Comparison of ENCODE assay signal across 11 cellular contexts in the genomic region with DNA sequence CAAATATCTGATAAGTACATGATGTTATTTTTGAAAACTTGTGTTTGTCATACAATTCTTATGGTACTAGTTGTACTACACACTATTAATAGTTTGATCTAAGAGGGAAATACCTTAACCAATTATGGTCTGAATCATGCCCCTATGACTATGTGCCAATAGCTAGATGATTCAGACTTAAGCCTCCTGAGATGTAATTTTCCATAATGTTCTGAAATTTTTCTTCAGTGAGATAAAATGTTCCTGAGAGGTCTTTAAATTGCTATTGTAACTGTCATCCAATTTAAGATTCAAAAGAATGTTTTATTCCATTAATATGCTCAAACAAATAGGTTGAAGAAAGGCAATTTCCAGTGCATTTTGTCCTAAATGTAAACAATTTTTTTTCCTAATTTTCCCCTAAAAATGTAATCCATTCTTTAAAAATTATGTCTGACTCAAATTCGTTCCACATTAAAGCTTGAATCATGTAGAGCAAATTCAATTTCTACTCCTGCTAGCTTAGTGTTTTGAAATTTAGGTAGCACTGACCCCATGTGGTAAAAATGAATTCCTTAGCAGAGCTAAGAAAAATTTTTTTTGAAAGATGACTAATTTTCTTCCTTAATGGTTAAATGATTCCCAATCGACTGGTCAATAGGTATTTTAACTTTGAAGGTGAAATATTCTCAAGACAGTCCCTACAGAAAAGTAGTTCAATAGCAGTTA. TPM values are rescaled to one million over a fixed set of nuclear protein-coding genes. Genes with fewer than 3 reads are reported as not detected.
DNase-seq lines count a peak whose midpoint lies in the region; ATAC-seq and TF ChIP-seq lines count a peak whose summit lies in the region.
"Had no signal": no experiment of that assay in that cellular context is flagged by ENCODE, and none has a peak within 500 bp of the region (broad histone marks: within the 10 kb centered on the region; RNA-seq: fewer than 3 reads in every experiment).

No MANE protein-coding gene starts in this region.

- CTCF ChIA-PET in activated naive CD4-positive, alpha-beta T cell treated with anti-CD3 and anti-CD28 coated beads, Interleukin-2, amount 10 ng/mL, durations not matched to agents 7 days and 5 days (lab: Charles Lee), result interaction anchor here (0.9 kb wide), 1 partner anchor 323 kb away, joined by 3 read pairs; no protein-coding TSS in a partner anchor

- DNase-seq in activated naive CD8-positive, alpha-beta T cell treated with anti-CD3 and anti-CD28 coated beads, Interleukin-2, amount 50 U/mL, for 24 hours, result no peak
- DNase-seq in activated naive CD8-positive, alpha-beta T cell treated with anti-CD3 and anti-CD28 coated beads for 36 hours, result no peak
- DNase-seq in OCI-M1 (lab: John Stamatoyannopoulos, UW) (peak; percentile 62), fibroblast of the aortic adventitia (ENCODE audit: low read depth) (peak; percentile 80), thoracic aorta (ENCODE audit: low spot score) (no peak), NCI-H1092 treated with DMSO at 0.1 percent for 48 hours (lab: John Stamatoyannopoulos, UW) (no peak), NCI-H510A (lab: John Stamatoyannopoulos, UW) (no peak)
- no peak for DNase-seq in activated naive CD4-positive, alpha-beta T cell treated with anti-CD3 and anti-CD28 coated beads, Interleukin-2, amount 10 ng/mL, durations not matched to agents 7 days and 5 days
- DNase-seq: activated CD4-positive, alpha-beta T cell treated with anti-CD3 and anti-CD28 coated beads, Interleukin-2, amount 50 U/mL, for 48 hours; substantia nigra had no signal

- peak overlapping the region; percentile 69 to 77 for H3K27ac ChIP-seq in thoracic aorta

- no peaks in the 10 kb centered on the region for H3K27me3 Mint-ChIP-seq in activated naive CD8-positive, alpha-beta T cell treated with anti-CD3 and anti-CD28 coated beads, Interleukin-2, amount 50 U/mL, for 24 hours
- H3K27me3 Mint-ChIP-seq in activated naive CD8-positive, alpha-beta T cell treated with anti-CD3 and anti-CD28 coated beads for 36 hours, result no peaks in the 10 kb centered on the region
- H3K27me3 Mint-ChIP-seq in activated naive CD4-positive, alpha-beta T cell treated with anti-CD3 and anti-CD28 coated beads, Interleukin-2, amount 10 ng/mL, durations not matched to agents 7 days and 5 days, result no peaks in the 10 kb centered on the region
- H3K27me3 Mint-ChIP-seq: memory B cell had no signal

- no peak overlapping the region for H3K4me3 Mint-ChIP-seq in activated naive CD8-positive, alpha-beta T cell treated with anti-CD3 and anti-CD28 coated beads, Interleukin-2, amount 50 U/mL, for 24 hours
- H3K4me3 Mint-ChIP-seq in activated naive CD8-positive, alpha-beta T cell treated with anti-CD3 and anti-CD28 coated beads for 36 hours, result no peak overlapping the region
- H3K4me3 Mint-ChIP-seq in activated naive CD4-positive, alpha-beta T cell treated with anti-CD3 and anti-CD28 coated beads, Interleukin-2, amount 10 ng/mL, durations not matched to agents 7 days and 5 days, result no peak overlapping the region
- H3K4me3 Mint-ChIP-seq: memory B cell had no signal

- peaks cover 0 to 12% of the 10 kb centered on the region in 2 donors for H3K4me1 ChIP-seq in thoracic aorta (ENCODE audit: control insufficient read depth in 1 of 2, low read depth in 2 of 2)

- H3K9me3 Mint-ChIP-seq in activated naive CD8-positive, alpha-beta T cell treated with anti-CD3 and anti-CD28 coated beads, Interleukin-2, amount 50 U/mL, for 24 hours, result no peaks in the 10 kb centered on the region
- no peaks in the 10 kb centered on the region for H3K9me3 Mint-ChIP-seq in activated naive CD8-positive, alpha-beta T cell treated with anti-CD3 and anti-CD28 coated beads for 36 hours
- H3K9me3 Mint-ChIP-seq in activated naive CD4-positive, alpha-beta T cell treated with anti-CD3 and anti-CD28 coated beads, Interleukin-2, amount 10 ng/mL, durations not matched to agents 7 days and 5 days, result no peaks in the 10 kb centered on the region
- H3K9me3 Mint-ChIP-seq: memory B cell had no signal

- no peaks in the 10 kb centered on the region for H3K9me3 ChIP-seq in thoracic aorta

- no peaks in the 10 kb centered on the region for H3K36me3 ChIP-seq in thoracic aorta

- no peaks in the 10 kb centered on the region for H3K27me3 ChIP-seq in thoracic aorta (replicated peaks; ENCODE audit: insufficient read depth)

- peak overlapping the region; percentile 42 for H3K27ac Mint-ChIP-seq in activated naive CD8-positive, alpha-beta T cell treated with anti-CD3 and anti-CD28 coated beads, Interleukin-2, amount 50 U/mL, for 24 hours
- H3K27ac Mint-ChIP-seq in activated naive CD8-positive, alpha-beta T cell treated with anti-CD3 and anti-CD28 coated beads for 36 hours, result no peak overlapping the region
- no peak overlapping the region for H3K27ac Mint-ChIP-seq in activated naive CD4-positive, alpha-beta T cell treated with anti-CD3 and anti-CD28 coated beads, Interleukin-2, amount 10 ng/mL, durations not matched to agents 7 days and 5 days
- H3K27ac Mint-ChIP-seq: memory B cell had no signal

- H3K4me3 ChIP-seq in fibroblast of the aortic adventitia (ENCODE audit: low read depth, low read length) (no peak overlapping the region), thoracic aorta (no peak overlapping the region)

- peaks cover 4% of the 10 kb centered on the region for H3K36me3 Mint-ChIP-seq in activated naive CD8-positive, alpha-beta T cell treated with anti-CD3 and anti-CD28 coated beads, Interleukin-2, amount 50 U/mL, for 24 hours (ENCODE audit: low read depth)
- peaks cover 2% of the 10 kb centered on the region for H3K36me3 Mint-ChIP-seq in activated naive CD8-positive, alpha-beta T cell treated with anti-CD3 and anti-CD28 coated beads for 36 hours
- peaks cover 2% of the 10 kb centered on the region for H3K36me3 Mint-ChIP-seq in activated naive CD4-positive, alpha-beta T cell treated with anti-CD3 and anti-CD28 coated beads, Interleukin-2, amount 10 ng/mL, durations not matched to agents 7 days and 5 days

- H3K4me1 Mint-ChIP-seq in activated naive CD8-positive, alpha-beta T cell treated with anti-CD3 and anti-CD28 coated beads, Interleukin-2, amount 50 U/mL, for 24 hours, result peaks cover 11% of the 10 kb centered on the region
- H3K4me1 Mint-ChIP-seq in activated naive CD8-positive, alpha-beta T cell treated with anti-CD3 and anti-CD28 coated beads for 36 hours, result no peaks in the 10 kb centered on the region
- no peaks in the 10 kb centered on the region for H3K4me1 Mint-ChIP-seq in activated naive CD4-positive, alpha-beta T cell treated with anti-CD3 and anti-CD28 coated beads, Interleukin-2, amount 10 ng/mL, durations not matched to agents 7 days and 5 days
- H3K4me1 Mint-ChIP-seq: memory B cell had no signal

- TF ChIP-seq CTCF in fibroblast of the aortic adventitia (IDR thresholded peaks at IDR 0.05; ENCODE audit: insufficient read depth, low read length), result peak; percentile 44
- peak; percentile 41 for TF ChIP-seq CTCF in thoracic aorta (IDR thresholded peaks at IDR 0.05)

- peak; percentile 84 for ATAC-seq in activated naive CD8-positive, alpha-beta T cell treated with anti-CD3 and anti-CD28 coated beads, Interleukin-2, amount 50 U/mL, for 24 hours
- peak; percentile 79 for ATAC-seq in thoracic aorta (ENCODE audit: insufficient number of reproducible peaks, low FRiP score, low read depth)

RNA-seq across cellular contexts. Expression of a gene that starts 49.1 kb away (rescaled TPM):
- total RNA-seq in activated naive CD8-positive, alpha-beta T cell treated with anti-CD3 and anti-CD28 coated beads for 36 hours, result 10 to 100 TPM; 22.0 to 22.2 TPM
- total RNA-seq in fibroblast of the aortic adventitia (ENCODE audit: low replicate concordance) (2.6 and 18.0 TPM in 2 replicates), thoracic aorta (10 to 100 TPM; 22.9 to 29.0 TPM)

Comparison
In these comparisons a context has a peak if more than half of its experiments do, and no peak if none do; other contexts are left out.
1. DNase-seq: peak in OCI-M1 (single experiment) and fibroblast of the aortic adventitia (single experiment); none in activated naive CD8-positive, alpha-beta T cell treated with anti-CD3 and anti-CD28 coated beads, Interleukin-2, amount 50 U/mL, for 24 hours (single experiment), activated naive CD8-positive, alpha-beta T cell treated with anti-CD3 and anti-CD28 coated beads for 36 hours (single experiment), thoracic aorta (single experiment), NCI-H1092 treated with DMSO at 0.1 percent for 48 hours (single experiment), activated naive CD4-positive, alpha-beta T cell treated with anti-CD3 and anti-CD28 coated beads, Interleukin-2, amount 10 ng/mL, durations not matched to agents 7 days and 5 days (single experiment) and NCI-H510A (single experiment).